Comparison of ENCODE assay signal across 1 cellular context in the genomic region with DNA sequence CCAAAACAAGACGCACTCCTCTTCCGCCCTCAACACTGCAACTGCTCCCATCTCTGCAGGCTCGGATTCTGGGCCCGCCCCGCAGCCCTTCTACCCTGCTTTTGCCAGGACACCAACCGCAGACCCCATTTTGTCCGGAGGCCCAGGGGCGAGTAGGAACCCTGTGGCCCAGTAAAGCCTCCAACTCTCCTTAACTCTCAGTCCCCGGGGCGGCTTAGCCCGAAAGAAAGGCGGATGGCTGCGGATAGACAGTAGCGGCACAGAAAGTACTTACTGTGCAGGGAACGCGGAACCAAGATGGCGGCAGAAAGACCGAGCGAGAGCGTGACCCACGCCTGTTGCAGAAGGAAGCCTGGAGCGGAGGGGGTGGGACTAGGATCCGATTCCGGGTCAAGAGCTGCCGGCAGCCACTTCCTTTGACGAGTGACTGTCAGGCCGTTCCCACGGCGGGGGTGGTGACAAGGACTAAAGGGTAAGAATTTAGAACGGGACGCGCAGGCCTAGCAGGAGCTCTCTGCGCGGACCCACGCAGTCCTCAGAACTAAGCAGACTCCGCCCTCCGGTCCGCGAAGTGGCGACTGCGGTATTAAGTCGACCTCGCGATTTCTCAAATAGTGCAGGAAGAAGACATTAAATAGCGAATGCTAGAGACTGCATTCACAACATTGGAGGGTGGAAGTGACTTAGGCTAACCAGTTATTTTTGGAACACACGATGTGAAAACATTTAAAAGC.
TF ChIP-seq lines count a peak whose summit lies in the region.

TSS of gene NACA (minus strand) at position 311 of the 734 bp plus-strand sequence. CDS start 778 bp downstream, outside the sequence.

TF ChIP-seq in GM12878, 131 proteins besides CTCF, POLR2A, EP300 and RAD21 (continued from another document and continues in another):
- TF ChIP-seq, protein P1, sequence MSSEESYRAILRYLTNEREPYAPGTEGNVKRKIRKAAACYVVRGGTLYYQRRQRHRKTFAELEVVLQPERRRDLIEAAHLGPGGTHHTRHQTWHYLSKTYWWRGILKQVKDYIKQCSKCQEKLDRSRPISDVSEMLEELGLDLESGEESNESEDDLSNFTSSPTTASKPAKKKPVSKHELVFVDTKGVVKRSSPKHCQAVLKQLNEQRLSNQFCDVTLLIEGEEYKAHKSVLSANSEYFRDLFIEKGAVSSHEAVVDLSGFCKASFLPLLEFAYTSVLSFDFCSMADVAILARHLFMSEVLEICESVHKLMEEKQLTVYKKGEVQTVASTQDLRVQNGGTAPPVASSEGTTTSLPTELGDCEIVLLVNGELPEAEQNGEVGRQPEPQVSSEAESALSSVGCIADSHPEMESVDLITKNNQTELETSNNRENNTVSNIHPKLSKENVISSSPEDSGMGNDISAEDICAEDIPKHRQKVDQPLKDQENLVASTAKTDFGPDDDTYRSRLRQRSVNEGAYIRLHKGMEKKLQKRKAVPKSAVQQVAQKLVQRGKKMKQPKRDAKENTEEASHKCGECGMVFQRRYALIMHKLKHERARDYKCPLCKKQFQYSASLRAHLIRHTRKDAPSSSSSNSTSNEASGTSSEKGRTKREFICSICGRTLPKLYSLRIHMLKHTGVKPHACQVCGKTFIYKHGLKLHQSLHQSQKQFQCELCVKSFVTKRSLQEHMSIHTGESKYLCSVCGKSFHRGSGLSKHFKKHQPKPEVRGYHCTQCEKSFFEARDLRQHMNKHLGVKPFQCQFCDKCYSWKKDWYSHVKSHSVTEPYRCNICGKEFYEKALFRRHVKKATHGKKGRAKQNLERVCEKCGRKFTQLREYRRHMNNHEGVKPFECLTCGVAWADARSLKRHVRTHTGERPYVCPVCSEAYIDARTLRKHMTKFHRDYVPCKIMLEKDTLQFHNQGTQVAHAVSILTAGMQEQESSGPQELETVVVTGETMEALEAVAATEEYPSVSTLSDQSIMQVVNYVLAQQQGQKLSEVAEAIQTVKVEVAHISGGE (CRISPR knock-in tag; IDR thresholded peaks at IDR 0.05), result no peak
- TF ChIP-seq EGR1 (IDR thresholded peaks at IDR 0.05; ENCODE audit: borderline replicate concordance in 1 of 2, low read depth in 2 of 2, low read length in 2 of 2), result peak; percentile 56 to 86
- peak; percentile 99 for TF ChIP-seq PML (IDR thresholded peaks at IDR 0.05; ENCODE audit: low read length)
- TF ChIP-seq, protein P2, sequence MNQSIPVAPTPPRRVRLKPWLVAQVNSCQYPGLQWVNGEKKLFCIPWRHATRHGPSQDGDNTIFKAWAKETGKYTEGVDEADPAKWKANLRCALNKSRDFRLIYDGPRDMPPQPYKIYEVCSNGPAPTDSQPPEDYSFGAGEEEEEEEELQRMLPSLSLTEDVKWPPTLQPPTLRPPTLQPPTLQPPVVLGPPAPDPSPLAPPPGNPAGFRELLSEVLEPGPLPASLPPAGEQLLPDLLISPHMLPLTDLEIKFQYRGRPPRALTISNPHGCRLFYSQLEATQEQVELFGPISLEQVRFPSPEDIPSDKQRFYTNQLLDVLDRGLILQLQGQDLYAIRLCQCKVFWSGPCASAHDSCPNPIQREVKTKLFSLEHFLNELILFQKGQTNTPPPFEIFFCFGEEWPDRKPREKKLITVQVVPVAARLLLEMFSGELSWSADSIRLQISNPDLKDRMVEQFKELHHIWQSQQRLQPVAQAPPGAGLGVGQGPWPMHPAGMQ (IDR thresholded peaks at IDR 0.05; ENCODE audit: borderline replicate concordance), result no peak
- TF ChIP-seq MEF2B (IDR thresholded peaks at IDR 0.05; ENCODE audit: partially characterized antibody, poor library complexity, severe bottlenecking), result peak; percentile 33
- peak; percentile 98 for TF ChIP-seq RBBP5 (conservative IDR thresholded peaks at IDR 0.05)
- TF ChIP-seq, protein P3, sequence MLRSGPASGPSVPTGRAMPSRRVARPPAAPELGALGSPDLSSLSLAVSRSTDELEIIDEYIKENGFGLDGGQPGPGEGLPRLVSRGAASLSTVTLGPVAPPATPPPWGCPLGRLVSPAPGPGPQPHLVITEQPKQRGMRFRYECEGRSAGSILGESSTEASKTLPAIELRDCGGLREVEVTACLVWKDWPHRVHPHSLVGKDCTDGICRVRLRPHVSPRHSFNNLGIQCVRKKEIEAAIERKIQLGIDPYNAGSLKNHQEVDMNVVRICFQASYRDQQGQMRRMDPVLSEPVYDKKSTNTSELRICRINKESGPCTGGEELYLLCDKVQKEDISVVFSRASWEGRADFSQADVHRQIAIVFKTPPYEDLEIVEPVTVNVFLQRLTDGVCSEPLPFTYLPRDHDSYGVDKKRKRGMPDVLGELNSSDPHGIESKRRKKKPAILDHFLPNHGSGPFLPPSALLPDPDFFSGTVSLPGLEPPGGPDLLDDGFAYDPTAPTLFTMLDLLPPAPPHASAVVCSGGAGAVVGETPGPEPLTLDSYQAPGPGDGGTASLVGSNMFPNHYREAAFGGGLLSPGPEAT (IDR thresholded peaks at IDR 0.05; ENCODE audit: low read depth), result peak; percentile 87
- peak; percentile 80 for TF ChIP-seq FOXM1 (IDR thresholded peaks at IDR 0.05; ENCODE audit: low read depth, low read length)
- peak; percentile 90 for TF ChIP-seq CHD2 (IDR thresholded peaks at IDR 0.05; ENCODE audit: borderline replicate concordance, low read depth, low read length)
- TF ChIP-seq, protein P4, sequence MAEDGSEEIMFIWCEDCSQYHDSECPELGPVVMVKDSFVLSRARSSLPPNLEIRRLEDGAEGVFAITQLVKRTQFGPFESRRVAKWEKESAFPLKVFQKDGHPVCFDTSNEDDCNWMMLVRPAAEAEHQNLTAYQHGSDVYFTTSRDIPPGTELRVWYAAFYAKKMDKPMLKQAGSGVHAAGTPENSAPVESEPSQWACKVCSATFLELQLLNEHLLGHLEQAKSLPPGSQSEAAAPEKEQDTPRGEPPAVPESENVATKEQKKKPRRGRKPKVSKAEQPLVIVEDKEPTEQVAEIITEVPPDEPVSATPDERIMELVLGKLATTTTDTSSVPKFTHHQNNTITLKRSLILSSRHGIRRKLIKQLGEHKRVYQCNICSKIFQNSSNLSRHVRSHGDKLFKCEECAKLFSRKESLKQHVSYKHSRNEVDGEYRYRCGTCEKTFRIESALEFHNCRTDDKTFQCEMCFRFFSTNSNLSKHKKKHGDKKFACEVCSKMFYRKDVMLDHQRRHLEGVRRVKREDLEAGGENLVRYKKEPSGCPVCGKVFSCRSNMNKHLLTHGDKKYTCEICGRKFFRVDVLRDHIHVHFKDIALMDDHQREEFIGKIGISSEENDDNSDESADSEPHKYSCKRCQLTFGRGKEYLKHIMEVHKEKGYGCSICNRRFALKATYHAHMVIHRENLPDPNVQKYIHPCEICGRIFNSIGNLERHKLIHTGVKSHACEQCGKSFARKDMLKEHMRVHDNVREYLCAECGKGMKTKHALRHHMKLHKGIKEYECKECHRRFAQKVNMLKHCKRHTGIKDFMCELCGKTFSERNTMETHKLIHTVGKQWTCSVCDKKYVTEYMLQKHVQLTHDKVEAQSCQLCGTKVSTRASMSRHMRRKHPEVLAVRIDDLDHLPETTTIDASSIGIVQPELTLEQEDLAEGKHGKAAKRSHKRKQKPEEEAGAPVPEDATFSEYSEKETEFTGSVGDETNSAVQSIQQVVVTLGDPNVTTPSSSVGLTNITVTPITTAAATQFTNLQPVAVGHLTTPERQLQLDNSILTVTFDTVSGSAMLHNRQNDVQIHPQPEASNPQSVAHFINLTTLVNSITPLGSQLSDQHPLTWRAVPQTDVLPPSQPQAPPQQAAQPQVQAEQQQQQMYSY (CRISPR knock-in tag; IDR thresholded peaks at IDR 0.05), result no peak
- 0 out of 2 replicates have a peak, but pooled peaks have one; percentile 28 for TF ChIP-seq ZBED1 (IDR thresholded peaks at IDR 0.05; ENCODE audit: borderline replicate concordance)
- TF ChIP-seq TBL1XR1 (IDR thresholded peaks at IDR 0.05; ENCODE audit: low read depth, low read length), result peak; percentile 71
- TF ChIP-seq KAT2A (conservative IDR thresholded peaks at IDR 0.05; ENCODE audit: control insufficient read depth, low read depth, low read length), result no peak
- TF ChIP-seq ATF2 (IDR thresholded peaks at IDR 0.05; ENCODE audit: low read length), result no peak
- no peak for TF ChIP-seq KDM1A (IDR thresholded peaks at IDR 0.05; ENCODE audit: borderline replicate concordance)
- peak; percentile 69; the same call in 1 of the 2 replicates for TF ChIP-seq PAX5 (IDR thresholded peaks at IDR 0.05; ENCODE audit: borderline replicate concordance, low read depth, low read length)
- TF ChIP-seq PAX8 (IDR thresholded peaks at IDR 0.05), result peak; percentile 97
- TF ChIP-seq, protein P5, sequence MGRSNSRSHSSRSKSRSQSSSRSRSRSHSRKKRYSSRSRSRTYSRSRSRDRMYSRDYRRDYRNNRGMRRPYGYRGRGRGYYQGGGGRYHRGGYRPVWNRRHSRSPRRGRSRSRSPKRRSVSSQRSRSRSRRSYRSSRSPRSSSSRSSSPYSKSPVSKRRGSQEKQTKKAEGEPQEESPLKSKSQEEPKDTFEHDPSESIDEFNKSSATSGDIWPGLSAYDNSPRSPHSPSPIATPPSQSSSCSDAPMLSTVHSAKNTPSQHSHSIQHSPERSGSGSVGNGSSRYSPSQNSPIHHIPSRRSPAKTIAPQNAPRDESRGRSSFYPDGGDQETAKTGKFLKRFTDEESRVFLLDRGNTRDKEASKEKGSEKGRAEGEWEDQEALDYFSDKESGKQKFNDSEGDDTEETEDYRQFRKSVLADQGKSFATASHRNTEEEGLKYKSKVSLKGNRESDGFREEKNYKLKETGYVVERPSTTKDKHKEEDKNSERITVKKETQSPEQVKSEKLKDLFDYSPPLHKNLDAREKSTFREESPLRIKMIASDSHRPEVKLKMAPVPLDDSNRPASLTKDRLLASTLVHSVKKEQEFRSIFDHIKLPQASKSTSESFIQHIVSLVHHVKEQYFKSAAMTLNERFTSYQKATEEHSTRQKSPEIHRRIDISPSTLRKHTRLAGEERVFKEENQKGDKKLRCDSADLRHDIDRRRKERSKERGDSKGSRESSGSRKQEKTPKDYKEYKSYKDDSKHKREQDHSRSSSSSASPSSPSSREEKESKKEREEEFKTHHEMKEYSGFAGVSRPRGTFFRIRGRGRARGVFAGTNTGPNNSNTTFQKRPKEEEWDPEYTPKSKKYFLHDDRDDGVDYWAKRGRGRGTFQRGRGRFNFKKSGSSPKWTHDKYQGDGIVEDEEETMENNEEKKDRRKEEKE (IDR thresholded peaks at IDR 0.05), result no peak
- TF ChIP-seq, protein P6, sequence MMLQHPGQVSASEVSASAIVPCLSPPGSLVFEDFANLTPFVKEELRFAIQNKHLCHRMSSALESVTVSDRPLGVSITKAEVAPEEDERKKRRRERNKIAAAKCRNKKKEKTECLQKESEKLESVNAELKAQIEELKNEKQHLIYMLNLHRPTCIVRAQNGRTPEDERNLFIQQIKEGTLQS (IDR thresholded peaks at IDR 0.05; ENCODE audit: borderline replicate concordance, extremely low read depth, low read depth, low read length), result no peak
- peak; percentile 80 for TF ChIP-seq RELA (IDR thresholded peaks at IDR 0.05; ENCODE audit: borderline replicate concordance, partially characterized antibody)
- no peak for TF ChIP-seq STAT1 (conservative IDR thresholded peaks at IDR 0.05)
- TF ChIP-seq ZBTB4 (CRISPR knock-in tag; IDR thresholded peaks at IDR 0.05), result no peak
- no peak for TF ChIP-seq TCF7 (IDR thresholded peaks at IDR 0.05; ENCODE audit: borderline replicate concordance)
- peak; percentile 96 for TF ChIP-seq SMAD5 (IDR thresholded peaks at IDR 0.05; ENCODE audit: low read depth)
- peak; percentile 93; the same call in 1 of the 2 replicates for TF ChIP-seq CBFB (IDR thresholded peaks at IDR 0.05; ENCODE audit: low read depth)
- TF ChIP-seq STAT3 (IDR thresholded peaks at IDR 0.05; ENCODE audit: low read depth, low read length), result no peak
- TF ChIP-seq YY1 (IDR thresholded peaks at IDR 0.05; ENCODE audit: low read depth, low read length), result peak; percentile 99
- TF ChIP-seq, protein P7, sequence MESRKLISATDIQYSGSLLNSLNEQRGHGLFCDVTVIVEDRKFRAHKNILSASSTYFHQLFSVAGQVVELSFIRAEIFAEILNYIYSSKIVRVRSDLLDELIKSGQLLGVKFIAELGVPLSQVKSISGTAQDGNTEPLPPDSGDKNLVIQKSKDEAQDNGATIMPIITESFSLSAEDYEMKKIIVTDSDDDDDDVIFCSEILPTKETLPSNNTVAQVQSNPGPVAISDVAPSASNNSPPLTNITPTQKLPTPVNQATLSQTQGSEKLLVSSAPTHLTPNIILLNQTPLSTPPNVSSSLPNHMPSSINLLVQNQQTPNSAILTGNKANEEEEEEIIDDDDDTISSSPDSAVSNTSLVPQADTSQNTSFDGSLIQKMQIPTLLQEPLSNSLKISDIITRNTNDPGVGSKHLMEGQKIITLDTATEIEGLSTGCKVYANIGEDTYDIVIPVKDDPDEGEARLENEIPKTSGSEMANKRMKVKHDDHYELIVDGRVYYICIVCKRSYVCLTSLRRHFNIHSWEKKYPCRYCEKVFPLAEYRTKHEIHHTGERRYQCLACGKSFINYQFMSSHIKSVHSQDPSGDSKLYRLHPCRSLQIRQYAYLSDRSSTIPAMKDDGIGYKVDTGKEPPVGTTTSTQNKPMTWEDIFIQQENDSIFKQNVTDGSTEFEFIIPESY (IDR thresholded peaks at IDR 0.05), result 0 out of 2 replicates have a peak, but pooled peaks have one; percentile 46
- no peak for TF ChIP-seq SUZ12 (IDR thresholded peaks at IDR 0.05; ENCODE audit: unreplicated experiment)
- no peak for TF ChIP-seq NFYA (IDR thresholded peaks at IDR 0.05; ENCODE audit: borderline replicate concordance, low read depth, low read length)
- TF ChIP-seq FOS (IDR thresholded peaks at IDR 0.05; ENCODE audit: borderline replicate concordance, extremely low read depth, insufficient read length), result no peak
